8 cellular contexts compared by ENCODE assay signal in the genomic region with DNA sequence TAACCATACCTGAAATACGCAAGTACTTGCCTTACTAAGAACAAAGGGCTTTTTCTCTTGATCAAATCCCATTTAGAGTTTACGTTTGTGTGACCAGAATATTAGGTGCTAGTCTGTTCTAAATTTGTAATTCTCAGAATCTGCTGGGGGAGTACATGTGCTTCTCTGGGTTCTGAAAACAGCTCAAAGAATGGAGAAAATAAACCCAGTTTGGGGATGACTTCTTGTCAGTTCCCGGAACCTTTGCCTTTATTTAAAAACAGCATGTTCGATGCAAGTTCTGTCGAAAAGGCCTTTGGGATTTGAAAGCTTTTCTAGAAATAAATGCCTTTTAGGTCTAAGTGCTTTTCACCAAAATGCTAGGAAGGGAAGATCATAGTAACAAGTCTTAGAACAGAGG.
DNase-seq lines count a peak whose midpoint lies in the region; ATAC-seq, FAIRE-seq and TF ChIP-seq lines count a peak whose summit lies in the region.

No MANE protein-coding gene starts in this region.

- H3K9me3 ChIP-seq in HUES6 (ENCODE audit: control insufficient read depth, insufficient read depth, low read depth, low read length) = no peaks in the 10 kb centered on the region

- peak overlapping the region; percentile 14 for H3K9ac ChIP-seq in HUES6 (ENCODE audit: low read length)

- no peaks in the 10 kb centered on the region for H3K27me3 Mint-ChIP-seq in activated naive CD8-positive, alpha-beta T cell treated with anti-CD3 and anti-CD28 coated beads, Interleukin-2, amount 50 U/mL, for 24 hours
- no peaks in the 10 kb centered on the region for H3K27me3 Mint-ChIP-seq in stimulated activated naive B cell treated with anti-CD40 and anti-IgM and Interleukin-4, amounts not matched to agents 10 μg/mL and 1 μg/mL and 100 μg/mL, for 72 hours
- no peaks in the 10 kb centered on the region for H3K27me3 Mint-ChIP-seq in endothelial cell (ENCODE audit: unreplicated experiment)

- no peaks in the 10 kb centered on the region for H3K27me3 ChIP-seq in HUES6 (ENCODE audit: control insufficient read depth, insufficient read depth, low read length)

- H3K4me3 ChIP-seq in HUES6 (ENCODE audit: low read depth, low read length) = no peak overlapping the region

- peaks cover 49% of the 10 kb centered on the region for H3K36me3 Mint-ChIP-seq in activated naive CD8-positive, alpha-beta T cell treated with anti-CD3 and anti-CD28 coated beads, Interleukin-2, amount 50 U/mL, for 24 hours (ENCODE audit: low read depth)
- H3K36me3 Mint-ChIP-seq in stimulated activated naive B cell treated with anti-CD40 and anti-IgM and Interleukin-4, amounts not matched to agents 10 μg/mL and 1 μg/mL and 100 μg/mL, for 72 hours = peaks cover 59 to 79% of the 10 kb centered on the region in 2 donors
- H3K36me3 Mint-ChIP-seq in endothelial cell (ENCODE audit: low read depth, unreplicated experiment) = no peaks in the 10 kb centered on the region

- H3K36me3 ChIP-seq in HUES6 (ENCODE audit: control insufficient read depth, insufficient read depth, low read length) = no peaks in the 10 kb centered on the region

- no peak for FAIRE-seq in urothelium cell line (lab: Jason Lieb, UNC)

- peak overlapping the region; percentile 87 for H3K4me3 Mint-ChIP-seq in activated naive CD8-positive, alpha-beta T cell treated with anti-CD3 and anti-CD28 coated beads, Interleukin-2, amount 50 U/mL, for 24 hours
- H3K4me3 Mint-ChIP-seq in stimulated activated naive B cell treated with anti-CD40 and anti-IgM and Interleukin-4, amounts not matched to agents 10 μg/mL and 1 μg/mL and 100 μg/mL, for 72 hours = peak overlapping the region; percentile 86 to 88
- H3K4me3 Mint-ChIP-seq in endothelial cell (ENCODE audit: unreplicated experiment) = no peak overlapping the region

- peaks cover 49% of the 10 kb centered on the region for H3K4me1 ChIP-seq in HUES6 (ENCODE audit: control insufficient read depth, insufficient read depth, low read length)

- H3K4me1 Mint-ChIP-seq in activated naive CD8-positive, alpha-beta T cell treated with anti-CD3 and anti-CD28 coated beads, Interleukin-2, amount 50 U/mL, for 24 hours = peaks cover 100% of the 10 kb centered on the region
- H3K4me1 Mint-ChIP-seq in stimulated activated naive B cell treated with anti-CD40 and anti-IgM and Interleukin-4, amounts not matched to agents 10 μg/mL and 1 μg/mL and 100 μg/mL, for 72 hours = peaks cover 63 to 98% of the 10 kb centered on the region in 2 donors
- peaks cover 20% of the 10 kb centered on the region for H3K4me1 Mint-ChIP-seq in endothelial cell (ENCODE audit: unreplicated experiment)

- no peak for DNase-seq in activated naive CD8-positive, alpha-beta T cell treated with anti-CD3 and anti-CD28 coated beads, Interleukin-2, amount 50 U/mL, for 24 hours
- peak; percentile 54 for DNase-seq in inferior parietal cortex (ENCODE audit: extremely low spot score)
- DNase-seq in stimulated activated naive B cell treated with anti-CD40 and anti-IgM and Interleukin-4, amounts not matched to agents 10 μg/mL and 1 μg/mL and 100 μg/mL, for 72 hours = peak; percentile 49
- no peak for DNase-seq in endothelial cell (ENCODE audit: low spot score)
- DNase-seq in SW480 (ENCODE audit: low spot score) = no peak
- no peak for DNase-seq in urothelium cell line (ENCODE audit: low spot score)

- H3K9me3 Mint-ChIP-seq in activated naive CD8-positive, alpha-beta T cell treated with anti-CD3 and anti-CD28 coated beads, Interleukin-2, amount 50 U/mL, for 24 hours = peaks cover 10% of the 10 kb centered on the region
- peaks cover 3% of the 10 kb centered on the region in 2 donors for H3K9me3 Mint-ChIP-seq in stimulated activated naive B cell treated with anti-CD40 and anti-IgM and Interleukin-4, amounts not matched to agents 10 μg/mL and 1 μg/mL and 100 μg/mL, for 72 hours
- no peaks in the 10 kb centered on the region for H3K9me3 Mint-ChIP-seq in endothelial cell (ENCODE audit: unreplicated experiment)

- peak overlapping the region; percentile 90 for H3K27ac Mint-ChIP-seq in activated naive CD8-positive, alpha-beta T cell treated with anti-CD3 and anti-CD28 coated beads, Interleukin-2, amount 50 U/mL, for 24 hours
- peak overlapping the region; percentile 99 for H3K27ac Mint-ChIP-seq in stimulated activated naive B cell treated with anti-CD40 and anti-IgM and Interleukin-4, amounts not matched to agents 10 μg/mL and 1 μg/mL and 100 μg/mL, for 72 hours
- H3K27ac Mint-ChIP-seq in endothelial cell (ENCODE audit: unreplicated experiment) = no peak overlapping the region

- TF ChIP-seq CTCF in endothelial cell (IDR thresholded peaks at IDR 0.05; ENCODE audit: unreplicated experiment) = no peak

- no peak for ATAC-seq in activated naive CD8-positive, alpha-beta T cell treated with anti-CD3 and anti-CD28 coated beads, Interleukin-2, amount 50 U/mL, for 24 hours
- peak; percentile 49 to 55 for ATAC-seq in stimulated activated naive B cell treated with anti-CD40 and anti-IgM and Interleukin-4, amounts not matched to agents 10 μg/mL and 1 μg/mL and 100 μg/mL, for 72 hours (replicated peaks)
- no peak for ATAC-seq in GM18873 (IDR thresholded peaks at IDR 0.05; ENCODE audit: low FRiP score, unreplicated experiment)

- H3K27ac ChIP-seq in HUES6 (ENCODE audit: low read depth, low read length) = no peak overlapping the region

Comparison
In these comparisons a context has a peak if more than half of its experiments do, and no peak if none do; other contexts are left out.
1. ATAC-seq: peak in stimulated activated naive B cell treated with anti-CD40 and anti-IgM and Interleukin-4, amounts not matched to agents 10 μg/mL and 1 μg/mL and 100 μg/mL, for 72 hours (2 of 2); none in activated naive CD8-positive, alpha-beta T cell treated with anti-CD3 and anti-CD28 coated beads, Interleukin-2, amount 50 U/mL, for 24 hours (single experiment) and GM18873 (single experiment).
2. DNase-seq: peak in inferior parietal cortex (single experiment) and stimulated activated naive B cell treated with anti-CD40 and anti-IgM and Interleukin-4, amounts not matched to agents 10 μg/mL and 1 μg/mL and 100 μg/mL, for 72 hours (single experiment); none in activated naive CD8-positive, alpha-beta T cell treated with anti-CD3 and anti-CD28 coated beads, Interleukin-2, amount 50 U/mL, for 24 hours (single experiment), endothelial cell (single experiment), SW480 (single experiment) and urothelium cell line (single experiment).